In the genomic region with DNA sequence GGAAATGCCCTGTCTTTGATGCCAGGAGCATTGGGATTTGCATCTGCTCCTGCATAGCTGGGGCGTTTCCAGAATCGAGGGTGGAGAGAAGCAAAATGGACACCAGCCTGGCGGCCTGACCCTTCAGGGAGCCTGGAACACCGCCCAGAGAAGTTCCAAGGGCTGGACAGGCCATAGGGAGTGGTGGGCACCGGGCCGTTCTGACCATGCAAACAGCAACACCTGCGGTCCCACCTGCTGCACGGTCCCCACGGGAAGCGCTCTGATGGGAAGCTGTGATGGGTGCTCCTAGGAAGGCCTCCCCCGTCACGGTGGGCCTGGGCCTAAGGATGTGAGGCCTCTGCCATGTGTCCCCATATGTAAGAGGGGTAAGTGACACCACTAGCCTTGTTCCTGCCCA, we compare ENCODE assay signal across 1 cellular context.
TF ChIP-seq lines count a peak whose summit lies in the region.

No MANE protein-coding gene starts in this region.

TF ChIP-seq in IMR-90, 13 proteins besides CTCF, POLR2A, EP300 and RAD21 (continued from another document):
- TF ChIP-seq, protein P1, sequence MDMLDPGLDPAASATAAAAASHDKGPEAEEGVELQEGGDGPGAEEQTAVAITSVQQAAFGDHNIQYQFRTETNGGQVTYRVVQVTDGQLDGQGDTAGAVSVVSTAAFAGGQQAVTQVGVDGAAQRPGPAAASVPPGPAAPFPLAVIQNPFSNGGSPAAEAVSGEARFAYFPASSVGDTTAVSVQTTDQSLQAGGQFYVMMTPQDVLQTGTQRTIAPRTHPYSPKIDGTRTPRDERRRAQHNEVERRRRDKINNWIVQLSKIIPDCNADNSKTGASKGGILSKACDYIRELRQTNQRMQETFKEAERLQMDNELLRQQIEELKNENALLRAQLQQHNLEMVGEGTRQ (IDR thresholded peaks at IDR 0.05; ENCODE audit: low read depth, low read length), result no peak
- TF ChIP-seq SMC3 (IDR thresholded peaks at IDR 0.05; ENCODE audit: low read depth, low read length), result no peak
